ENCODE assay signal across 1 cellular context in the genomic region with DNA sequence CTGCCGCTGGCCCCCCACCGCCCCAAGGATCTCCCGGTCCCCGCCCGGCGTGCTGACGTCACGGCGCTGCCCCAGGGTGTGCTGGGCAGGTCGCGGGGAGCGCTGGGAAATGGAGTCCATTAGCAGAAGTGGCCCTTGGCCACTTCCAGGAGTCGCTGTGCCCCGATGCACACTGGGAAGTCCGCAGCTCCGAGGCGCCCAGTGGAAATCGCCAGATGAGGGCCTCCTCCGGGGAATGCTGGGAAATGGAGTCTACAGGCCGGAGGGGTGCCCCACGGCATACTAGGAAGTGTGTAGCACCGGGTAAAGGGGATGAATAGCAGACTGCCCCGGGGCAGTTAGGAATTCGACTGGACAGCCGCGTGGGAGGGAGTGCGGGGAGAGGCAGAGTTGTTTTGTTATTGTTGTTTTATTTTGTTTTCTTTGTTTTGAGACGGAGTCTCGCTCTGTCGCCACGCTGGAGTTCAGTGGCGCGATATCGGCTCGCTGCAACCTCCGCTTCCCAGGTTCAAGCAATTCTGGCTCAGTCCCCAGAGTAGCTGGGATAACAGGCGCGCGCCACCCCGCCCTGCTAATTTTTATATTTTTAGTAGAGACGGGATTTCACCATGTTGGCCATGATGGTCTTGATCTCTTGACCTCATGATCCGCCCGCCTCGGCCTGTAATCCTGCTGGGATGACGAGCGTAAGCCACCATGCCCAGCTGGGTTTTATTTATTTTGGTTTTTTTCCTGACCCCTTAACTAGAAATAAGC.
A peak's percentile ranks its signal among the peaks of the same experiment; 100 is the strongest.
TF ChIP-seq lines count a peak whose summit lies in the region.

TSS of gene PPP1R12C (minus strand) at position 2 of the 756 bp plus-strand sequence. CDS start 94 bp downstream, outside the sequence.

TF ChIP-seq in HepG2, 621 proteins besides CTCF, POLR2A, EP300 and RAD21 (continued from another document and continues in another):
- TF ChIP-seq, protein P1, sequence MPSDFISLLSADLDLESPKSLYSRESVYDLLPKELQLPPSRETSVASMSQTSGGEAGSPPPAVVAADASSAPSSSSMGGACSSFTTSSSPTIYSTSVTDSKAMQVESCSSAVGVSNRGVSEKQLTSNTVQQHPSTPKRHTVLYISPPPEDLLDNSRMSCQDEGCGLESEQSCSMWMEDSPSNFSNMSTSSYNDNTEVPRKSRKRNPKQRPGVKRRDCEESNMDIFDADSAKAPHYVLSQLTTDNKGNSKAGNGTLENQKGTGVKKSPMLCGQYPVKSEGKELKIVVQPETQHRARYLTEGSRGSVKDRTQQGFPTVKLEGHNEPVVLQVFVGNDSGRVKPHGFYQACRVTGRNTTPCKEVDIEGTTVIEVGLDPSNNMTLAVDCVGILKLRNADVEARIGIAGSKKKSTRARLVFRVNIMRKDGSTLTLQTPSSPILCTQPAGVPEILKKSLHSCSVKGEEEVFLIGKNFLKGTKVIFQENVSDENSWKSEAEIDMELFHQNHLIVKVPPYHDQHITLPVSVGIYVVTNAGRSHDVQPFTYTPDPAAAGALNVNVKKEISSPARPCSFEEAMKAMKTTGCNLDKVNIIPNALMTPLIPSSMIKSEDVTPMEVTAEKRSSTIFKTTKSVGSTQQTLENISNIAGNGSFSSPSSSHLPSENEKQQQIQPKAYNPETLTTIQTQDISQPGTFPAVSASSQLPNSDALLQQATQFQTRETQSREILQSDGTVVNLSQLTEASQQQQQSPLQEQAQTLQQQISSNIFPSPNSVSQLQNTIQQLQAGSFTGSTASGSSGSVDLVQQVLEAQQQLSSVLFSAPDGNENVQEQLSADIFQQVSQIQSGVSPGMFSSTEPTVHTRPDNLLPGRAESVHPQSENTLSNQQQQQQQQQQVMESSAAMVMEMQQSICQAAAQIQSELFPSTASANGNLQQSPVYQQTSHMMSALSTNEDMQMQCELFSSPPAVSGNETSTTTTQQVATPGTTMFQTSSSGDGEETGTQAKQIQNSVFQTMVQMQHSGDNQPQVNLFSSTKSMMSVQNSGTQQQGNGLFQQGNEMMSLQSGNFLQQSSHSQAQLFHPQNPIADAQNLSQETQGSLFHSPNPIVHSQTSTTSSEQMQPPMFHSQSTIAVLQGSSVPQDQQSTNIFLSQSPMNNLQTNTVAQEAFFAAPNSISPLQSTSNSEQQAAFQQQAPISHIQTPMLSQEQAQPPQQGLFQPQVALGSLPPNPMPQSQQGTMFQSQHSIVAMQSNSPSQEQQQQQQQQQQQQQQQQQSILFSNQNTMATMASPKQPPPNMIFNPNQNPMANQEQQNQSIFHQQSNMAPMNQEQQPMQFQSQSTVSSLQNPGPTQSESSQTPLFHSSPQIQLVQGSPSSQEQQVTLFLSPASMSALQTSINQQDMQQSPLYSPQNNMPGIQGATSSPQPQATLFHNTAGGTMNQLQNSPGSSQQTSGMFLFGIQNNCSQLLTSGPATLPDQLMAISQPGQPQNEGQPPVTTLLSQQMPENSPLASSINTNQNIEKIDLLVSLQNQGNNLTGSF (CRISPR knock-in tag; IDR thresholded peaks at IDR 0.05), result peak; percentile 55; the same call in 1 of the 2 replicates
- TF ChIP-seq ZNF605 (CRISPR knock-in tag; IDR thresholded peaks at IDR 0.05) (peak; percentile 59), ATF1 (CRISPR knock-in tag; IDR thresholded peaks at IDR 0.05) (peak; percentile 93), ZNF713 (CRISPR knock-in tag; IDR thresholded peaks at IDR 0.05) (no peak), POGZ (CRISPR knock-in tag; IDR thresholded peaks at IDR 0.05) (peak; percentile 56; the same call in 1 of the 2 replicates), ZNF770 (CRISPR knock-in tag; IDR thresholded peaks at IDR 0.05) (no peak), ZNF383 (CRISPR knock-in tag; IDR thresholded peaks at IDR 0.05; ENCODE audit: borderline replicate concordance) (peak; percentile 23; the same call in 1 of the 2 replicates), KAT7 (CRISPR knock-in tag; IDR thresholded peaks at IDR 0.05; ENCODE audit: borderline replicate concordance) (peak; percentile 12; the same call in 1 of the 2 replicates), ZBTB7B (CRISPR knock-in tag; IDR thresholded peaks at IDR 0.05) (no peak), ETV5 (CRISPR knock-in tag; IDR thresholded peaks at IDR 0.05; ENCODE audit: borderline replicate concordance) (peak; percentile 58), GTF2F1 (IDR thresholded peaks at IDR 0.05; ENCODE audit: low read length) (no peak), TIGD3 (CRISPR knock-in tag; IDR thresholded peaks at IDR 0.05; ENCODE audit: borderline replicate concordance) (no peak), ZNF230 (CRISPR knock-in tag; IDR thresholded peaks at IDR 0.05) (no peak), CREB1 (IDR thresholded peaks at IDR 0.05) (peak; percentile 98), CREB1 (CRISPR knock-in tag; IDR thresholded peaks at IDR 0.05) (peak; percentile 96), ZNF264 (CRISPR knock-in tag; IDR thresholded peaks at IDR 0.05) (no peak), PCBP1 (IDR thresholded peaks at IDR 0.05; ENCODE audit: borderline replicate concordance, low read depth, low read length) (0 out of 2 replicates have a peak, but pooled peaks have one; percentile 39), ZFX (CRISPR knock-in tag; IDR thresholded peaks at IDR 0.05; ENCODE audit: low read depth) (peak; percentile 78), KLF16 (CRISPR knock-in tag; IDR thresholded peaks at IDR 0.05) (peak in 1 of 2 experiments; percentile 61; a peak in 1 of 4 replicates), ISL2 (CRISPR knock-in tag; IDR thresholded peaks at IDR 0.05) (peak; percentile 63; the same call in 1 of the 2 replicates), GABPA (IDR thresholded peaks at IDR 0.05; ENCODE audit: low read depth, low read length) (peak; percentile 57), GABPA (CRISPR knock-in tag; IDR thresholded peaks at IDR 0.05; ENCODE audit: low read depth) (peak; percentile 88), ZFP36L2 (CRISPR knock-in tag; IDR thresholded peaks at IDR 0.05) (no peak), ZFY (CRISPR knock-in tag; IDR thresholded peaks at IDR 0.05) (peak; percentile 86), ASH2L (IDR thresholded peaks at IDR 0.05; ENCODE audit: insufficient read length, low read depth, low read length) (peak; percentile 28), ZBTB20 (CRISPR knock-in tag; IDR thresholded peaks at IDR 0.05; ENCODE audit: borderline replicate concordance, low read depth) (no peak), DR1 (CRISPR knock-in tag; IDR thresholded peaks at IDR 0.05) (0 out of 2 replicates have a peak, but pooled peaks have one; percentile 11), TBP (CRISPR knock-in tag; IDR thresholded peaks at IDR 0.05) (peak; percentile 93), HCFC1 (IDR thresholded peaks at IDR 0.05; ENCODE audit: low read depth, low read length) (peak; percentile 94), JUN (CRISPR knock-in tag; IDR thresholded peaks at IDR 0.05) (no peak), ZNF792 (CRISPR knock-in tag; IDR thresholded peaks at IDR 0.05) (0 out of 2 replicates have a peak, but pooled peaks have one; percentile 23), YEATS2 (CRISPR knock-in tag; IDR thresholded peaks at IDR 0.05; ENCODE audit: borderline replicate concordance) (peak; percentile 90), FOSL2 (CRISPR knock-in tag; IDR thresholded peaks at IDR 0.05) (peak; percentile 38; the same call in 1 of the 2 replicates), ZNF749 (CRISPR knock-in tag; IDR thresholded peaks at IDR 0.05; ENCODE audit: borderline replicate concordance) (no peak), ZBTB44 (CRISPR knock-in tag; IDR thresholded peaks at IDR 0.05) (peak; percentile 12; the same call in 1 of the 2 replicates), EHMT2 (IDR thresholded peaks at IDR 0.05; ENCODE audit: borderline replicate concordance, low read depth, low read length) (peak; percentile 46; the same call in 1 of the 2 replicates), SIN3A (IDR thresholded peaks at IDR 0.05; ENCODE audit: borderline replicate concordance, low read depth, low read length) (peak; percentile 55; the same call in 1 of the 2 replicates), HNF1B (CRISPR knock-in tag; IDR thresholded peaks at IDR 0.05) (peak; percentile 85), ZBTB42 (CRISPR knock-in tag; IDR thresholded peaks at IDR 0.05) (0 out of 2 replicates have a peak, but pooled peaks have one; percentile 41)
- TF ChIP-seq, protein P2, sequence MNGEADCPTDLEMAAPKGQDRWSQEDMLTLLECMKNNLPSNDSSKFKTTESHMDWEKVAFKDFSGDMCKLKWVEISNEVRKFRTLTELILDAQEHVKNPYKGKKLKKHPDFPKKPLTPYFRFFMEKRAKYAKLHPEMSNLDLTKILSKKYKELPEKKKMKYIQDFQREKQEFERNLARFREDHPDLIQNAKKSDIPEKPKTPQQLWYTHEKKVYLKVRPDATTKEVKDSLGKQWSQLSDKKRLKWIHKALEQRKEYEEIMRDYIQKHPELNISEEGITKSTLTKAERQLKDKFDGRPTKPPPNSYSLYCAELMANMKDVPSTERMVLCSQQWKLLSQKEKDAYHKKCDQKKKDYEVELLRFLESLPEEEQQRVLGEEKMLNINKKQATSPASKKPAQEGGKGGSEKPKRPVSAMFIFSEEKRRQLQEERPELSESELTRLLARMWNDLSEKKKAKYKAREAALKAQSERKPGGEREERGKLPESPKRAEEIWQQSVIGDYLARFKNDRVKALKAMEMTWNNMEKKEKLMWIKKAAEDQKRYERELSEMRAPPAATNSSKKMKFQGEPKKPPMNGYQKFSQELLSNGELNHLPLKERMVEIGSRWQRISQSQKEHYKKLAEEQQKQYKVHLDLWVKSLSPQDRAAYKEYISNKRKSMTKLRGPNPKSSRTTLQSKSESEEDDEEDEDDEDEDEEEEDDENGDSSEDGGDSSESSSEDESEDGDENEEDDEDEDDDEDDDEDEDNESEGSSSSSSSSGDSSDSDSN (CRISPR knock-in tag; IDR thresholded peaks at IDR 0.05), result 0 out of 2 replicates have a peak, but pooled peaks have one; percentile 26
- TF ChIP-seq, protein P3, sequence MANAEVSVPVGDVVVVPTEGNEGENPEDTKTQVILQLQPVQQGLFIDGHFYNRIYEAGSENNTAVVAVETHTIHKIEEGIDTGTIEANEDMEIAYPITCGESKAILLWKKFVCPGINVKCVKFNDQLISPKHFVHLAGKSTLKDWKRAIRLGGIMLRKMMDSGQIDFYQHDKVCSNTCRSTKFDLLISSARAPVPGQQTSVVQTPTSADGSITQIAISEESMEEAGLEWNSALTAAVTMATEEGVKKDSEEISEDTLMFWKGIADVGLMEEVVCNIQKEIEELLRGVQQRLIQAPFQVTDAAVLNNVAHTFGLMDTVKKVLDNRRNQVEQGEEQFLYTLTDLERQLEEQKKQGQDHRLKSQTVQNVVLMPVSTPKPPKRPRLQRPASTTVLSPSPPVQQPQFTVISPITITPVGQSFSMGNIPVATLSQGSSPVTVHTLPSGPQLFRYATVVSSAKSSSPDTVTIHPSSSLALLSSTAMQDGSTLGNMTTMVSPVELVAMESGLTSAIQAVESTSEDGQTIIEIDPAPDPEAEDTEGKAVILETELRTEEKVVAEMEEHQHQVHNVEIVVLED (CRISPR knock-in tag; IDR thresholded peaks at IDR 0.05; ENCODE audit: borderline replicate concordance), result peak; percentile 98
- TF ChIP-seq, protein P4, sequence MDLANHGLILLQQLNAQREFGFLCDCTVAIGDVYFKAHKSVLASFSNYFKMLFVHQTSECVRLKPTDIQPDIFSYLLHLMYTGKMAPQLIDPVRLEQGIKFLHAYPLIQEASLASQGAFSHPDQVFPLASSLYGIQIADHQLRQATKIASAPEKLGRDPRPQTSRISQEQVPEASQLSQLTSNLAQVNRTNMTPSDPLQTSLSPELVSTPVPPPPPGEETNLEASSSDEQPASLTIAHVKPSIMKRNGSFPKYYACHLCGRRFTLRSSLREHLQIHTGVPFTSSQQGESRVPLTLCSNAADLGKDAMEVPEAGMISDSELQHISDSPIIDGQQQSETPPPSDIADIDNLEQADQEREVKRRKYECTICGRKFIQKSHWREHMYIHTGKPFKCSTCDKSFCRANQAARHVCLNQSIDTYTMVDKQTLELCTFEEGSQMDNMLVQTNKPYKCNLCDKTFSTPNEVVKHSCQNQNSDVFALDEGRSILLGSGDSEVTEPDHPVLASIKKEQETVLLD (CRISPR knock-in tag; IDR thresholded peaks at IDR 0.05; ENCODE audit: low read depth), result peak; percentile 87
